In the genomic region with DNA sequence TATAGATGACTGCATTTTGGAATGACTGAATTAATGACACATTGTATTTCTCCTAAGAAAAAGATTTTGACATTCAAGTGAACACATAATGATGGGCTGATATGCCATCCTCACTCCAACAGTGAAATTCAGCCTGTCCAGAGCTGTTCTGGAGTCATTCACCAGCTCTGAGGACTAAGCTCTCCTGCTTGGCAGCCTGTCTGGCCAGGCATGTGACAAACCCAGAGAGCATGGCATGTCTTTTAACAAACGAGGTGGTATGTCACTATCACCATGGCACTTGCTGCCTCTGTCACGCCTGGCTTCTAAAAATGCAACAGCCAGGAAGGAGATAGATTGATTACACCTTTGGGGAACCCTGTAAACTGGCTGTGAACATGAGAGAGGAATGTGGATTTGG, we compare ENCODE assay signal across 28 cellular contexts. TPM values are rescaled to one million over a fixed set of nuclear protein-coding genes. Genes with fewer than 3 reads are reported as not detected.
DNase-seq lines count a peak whose midpoint lies in the region; ATAC-seq and TF ChIP-seq lines count a peak whose summit lies in the region.
"Had no signal": no experiment of that assay in that cellular context is flagged by ENCODE, and none has a peak within 500 bp of the region (broad histone marks: within the 10 kb centered on the region; RNA-seq: fewer than 3 reads in every experiment).

No MANE protein-coding gene starts in this region.

- H3K36me3 Mint-ChIP-seq in nephron progenitor cell (ENCODE audit: low read depth): peaks cover 15% of the 10 kb centered on the region
- no peaks in the 10 kb centered on the region for H3K36me3 Mint-ChIP-seq in T-helper 2 cell treated with Interferon-gamma antibody and Interleukin-4, amounts not matched to agents 5 μg/mL and 100 μg/mL, for 36 hours (ENCODE audit: low read depth)
- H3K36me3 Mint-ChIP-seq: activated naive CD4-positive, alpha-beta T cell treated with anti-CD3 and anti-CD28 coated beads, Interleukin-2, amount 10 ng/mL, durations not matched to agents 7 days and 5 days; memory B cell; natural killer cell; T-cell had no signal

- intact Hi-C loops in left ventricle myocardium inferior (cut with micrococcal nuclease): no loop called here
- intact Hi-C loops in thyroid gland (cut with DNase I): no loop called here

- ATAC-seq in left lobe of liver: no peak
- ATAC-seq: natural killer cell, T-cell had no signal

- H3K27ac Mint-ChIP-seq in nephron progenitor cell: no peak overlapping the region
- no peak overlapping the region for H3K27ac Mint-ChIP-seq in T-helper 2 cell treated with Interferon-gamma antibody and Interleukin-4, amounts not matched to agents 5 μg/mL and 100 μg/mL, for 36 hours
- H3K27ac Mint-ChIP-seq: activated naive CD4-positive, alpha-beta T cell treated with anti-CD3 and anti-CD28 coated beads, Interleukin-2, amount 10 ng/mL, durations not matched to agents 7 days and 5 days; memory B cell; natural killer cell; T-cell had no signal

- no peak for TF ChIP-seq POLR2A in thyroid gland (IDR thresholded peaks at IDR 0.05)

- H3K27me3 ChIP-seq in left ventricle myocardium inferior (ENCODE audit: low read depth): peaks cover 48% of the 10 kb centered on the region
- peaks cover 10% of the 10 kb centered on the region for H3K27me3 ChIP-seq in thyroid gland

- peaks cover 22% of the 10 kb centered on the region for H3K27me3 Mint-ChIP-seq in nephron progenitor cell (ENCODE audit: low read depth, poor library complexity)
- H3K27me3 Mint-ChIP-seq in T-helper 2 cell treated with Interferon-gamma antibody and Interleukin-4, amounts not matched to agents 5 μg/mL and 100 μg/mL, for 36 hours (ENCODE audit: low read depth): peaks cover 56% of the 10 kb centered on the region

- peak overlapping the region; percentile 64 for H3K4me3 Mint-ChIP-seq in nephron progenitor cell
- H3K4me3 Mint-ChIP-seq in T-helper 2 cell treated with Interferon-gamma antibody and Interleukin-4, amounts not matched to agents 5 μg/mL and 100 μg/mL, for 36 hours: no peak overlapping the region
- H3K4me3 Mint-ChIP-seq: activated naive CD4-positive, alpha-beta T cell treated with anti-CD3 and anti-CD28 coated beads, Interleukin-2, amount 10 ng/mL, durations not matched to agents 7 days and 5 days; memory B cell; natural killer cell; T-cell had no signal

- H3K4me1 ChIP-seq in left ventricle myocardium inferior (peaks cover 33% of the 10 kb centered on the region), thyroid gland (peaks cover 9 to 10% of the 10 kb centered on the region in 2 donors)

- H3K9me3 ChIP-seq in left ventricle myocardium inferior (replicated peaks) (no peaks in the 10 kb centered on the region), thyroid gland (no peaks in the 10 kb centered on the region)
- H3K9me3 ChIP-seq: tibial nerve had no signal

- H3K27ac ChIP-seq in left ventricle myocardium inferior (replicated peaks) (peak overlapping the region; percentile 93), thyroid gland (no peak overlapping the region)
- H3K27ac ChIP-seq: 22Rv1, epithelial cell of prostate, hepatocyte, tibial nerve had no signal

- WGBS in thyroid gland, 2 donors: 34 to 51% methylated on average over 2 of the region's 2 CpGs

- DNase-seq in DMS53 (lab: John Stamatoyannopoulos, UW) (peak; percentile 9), DMS53 treated with DMSO at 0.1 percent for 48 hours (lab: John Stamatoyannopoulos, UW; ENCODE audit: unreplicated experiment) (no peak), left ventricle myocardium inferior (no peak), nephron progenitor cell (no peak), thyroid gland (peak; percentile 56 to 57), left lobe of liver (ENCODE audit: low spot score) (no peak)
- DNase-seq in T-helper 2 cell treated with Interferon-gamma antibody and Interleukin-4, amounts not matched to agents 5 μg/mL and 100 μg/mL, for 36 hours (ENCODE audit: low spot score): no peak
- no peak for DNase-seq in activated CD4-positive, CD25-positive, alpha-beta regulatory T cell (lab: John Stamatoyannopoulos, UW)
- DNase-seq: activated CD4-positive, alpha-beta T cell treated with anti-CD3 and anti-CD28 coated beads for 48 hours; activated naive CD4-positive, alpha-beta T cell treated with anti-CD3 and anti-CD28 coated beads, Interleukin-2, amount 10 ng/mL, durations not matched to agents 7 days and 5 days; AML-193; central memory CD4-positive, alpha-beta T cell; dorsolateral prefrontal cortex; islet precursor cell; natural killer cell; NCI-H187 treated with DMSO at 0.1 percent for 48 hours; NCI-H774; SHP77 treated with DMSO at 0.1 percent for 48 hours; stimulated activated CD4-positive, alpha-beta T cell treated with anti-CD3 and anti-CD28 coated beads, Interleukin-2, amount 100 ng/mL, for 48 hours; stimulated activated naive CD4-positive, alpha-beta T cell; T-cell had no signal

- TF ChIP-seq CTCF in left ventricle myocardium inferior (IDR thresholded peaks at IDR 0.05; ENCODE audit: borderline replicate concordance): no peak
- no peak for TF ChIP-seq CTCF in nephron progenitor cell (IDR thresholded peaks at IDR 0.05)
- TF ChIP-seq CTCF in thyroid gland (IDR thresholded peaks at IDR 0.05): no peak

- peaks cover 37% of the 10 kb centered on the region for H3K36me3 ChIP-seq in left ventricle myocardium inferior
- H3K36me3 ChIP-seq in thyroid gland: no peaks in the 10 kb centered on the region
- H3K36me3 ChIP-seq: tibial nerve had no signal

- no peaks in the 10 kb centered on the region for H3K9me3 Mint-ChIP-seq in nephron progenitor cell
- H3K9me3 Mint-ChIP-seq in T-helper 2 cell treated with Interferon-gamma antibody and Interleukin-4, amounts not matched to agents 5 μg/mL and 100 μg/mL, for 36 hours: no peaks in the 10 kb centered on the region
- H3K9me3 Mint-ChIP-seq: activated naive CD4-positive, alpha-beta T cell treated with anti-CD3 and anti-CD28 coated beads, Interleukin-2, amount 10 ng/mL, durations not matched to agents 7 days and 5 days; memory B cell; natural killer cell; T-cell had no signal

- H3K4me3 ChIP-seq in left ventricle myocardium inferior: peak overlapping the region; percentile 71
- no peak overlapping the region for H3K4me3 ChIP-seq in thyroid gland (replicated peaks in 1 of 3)
- H3K4me3 ChIP-seq: hepatocyte, tibial nerve had no signal

- H3K4me1 Mint-ChIP-seq in nephron progenitor cell: peaks cover 36% of the 10 kb centered on the region
- no peaks in the 10 kb centered on the region for H3K4me1 Mint-ChIP-seq in T-helper 2 cell treated with Interferon-gamma antibody and Interleukin-4, amounts not matched to agents 5 μg/mL and 100 μg/mL, for 36 hours (ENCODE audit: low read depth)
- H3K4me1 Mint-ChIP-seq: activated naive CD4-positive, alpha-beta T cell treated with anti-CD3 and anti-CD28 coated beads, Interleukin-2, amount 10 ng/mL, durations not matched to agents 7 days and 5 days; memory B cell; natural killer cell had no signal

RNA-seq across cellular contexts. Expression of gene ACTC1, which starts 1.4 kb away (rescaled TPM):
- total RNA-seq in left ventricle myocardium inferior: 13,225 TPM
- total RNA-seq in thyroid gland: 1 to 10 TPM in 3 of 4 donors, under 1 TPM in 1; 0.11 to 1.2 (median 1.1) TPM
- not detected for total RNA-seq in left lobe of liver
- total RNA-seq: HT1080, natural killer cell, T-cell had no signal

RNA-seq across cellular contexts. Expression of gene GJD2, which starts 39.1 kb away (rescaled TPM):
- total RNA-seq in left ventricle myocardium inferior: not detected
- not detected for total RNA-seq in thyroid gland
- not detected for total RNA-seq in left lobe of liver
- total RNA-seq: HT1080, natural killer cell, posterior vena cava, T-cell, tibial nerve had no signal

Comparison
In these comparisons a context has a peak if more than half of its experiments do, and no peak if none do; other contexts are left out.
1. DNase-seq: peak in DMS53 (single experiment) and thyroid gland (2 of 2); none in DMS53 treated with DMSO at 0.1 percent for 48 hours (single experiment), left ventricle myocardium inferior (single experiment), nephron progenitor cell (single experiment), T-helper 2 cell treated with Interferon-gamma antibody and Interleukin-4, amounts not matched to agents 5 μg/mL and 100 μg/mL, for 36 hours (single experiment), left lobe of liver (single experiment) and activated CD4-positive, CD25-positive, alpha-beta regulatory T cell (0 of 4).
2. RNA of gene ACTC1, which starts 1.4 kb away (total RNA-seq): 13,225 TPM in left ventricle myocardium inferior (single experiment); 0.11 to 1.2 TPM in thyroid gland and not detected in left lobe of liver (single experiment); every median in the first group is over 1,000 times any median in the second.